Comparison of ENCODE assay signal across 11 cellular contexts in the genomic region with DNA sequence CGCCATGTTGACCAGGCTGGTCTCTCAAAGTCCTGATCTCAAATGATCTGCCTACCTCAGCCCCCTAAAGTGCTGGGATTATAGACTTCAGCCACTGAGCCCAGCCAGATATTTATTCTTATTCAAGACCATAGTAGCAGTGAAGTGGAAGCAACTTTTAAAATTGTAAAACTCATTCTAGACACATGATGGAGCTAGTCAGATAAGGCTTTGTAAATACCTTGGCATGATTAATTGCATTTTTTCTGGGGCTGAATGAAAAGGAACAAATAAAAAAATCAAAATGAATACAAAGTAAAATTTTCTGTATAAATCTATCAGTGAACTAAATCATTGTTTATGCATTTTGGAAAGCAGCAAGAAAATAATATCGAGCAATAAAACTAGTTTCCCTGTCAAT. TPM values are rescaled to one million over a fixed set of nuclear protein-coding genes. Genes with fewer than 3 reads are reported as not detected.
DNase-seq lines count a peak whose midpoint lies in the region; ATAC-seq and TF ChIP-seq lines count a peak whose summit lies in the region.
"Had no signal": no experiment of that assay in that cellular context is flagged by ENCODE, and none has a peak within 500 bp of the region (broad histone marks: within the 10 kb centered on the region; RNA-seq: fewer than 3 reads in every experiment).

No MANE protein-coding gene starts in this region.

- no peak overlapping the region for H2AFZ ChIP-seq in SK-N-SH (ENCODE audit: low read depth)

- POLR2A ChIA-PET in SK-N-SH (lab: Yijun Ruan, JAX) = no interaction called here

- H3K4me3 ChIP-seq in SK-N-SH (ENCODE audit: low read depth in 2 of 2, low read length in 1 of 2) = no peak overlapping the region

- H3K4me1 Mint-ChIP-seq in natural killer cell treated with Interleukin-12 subunit alpha and Interleukin-12 subunit beta and Interleukin-15 and Interleukin-18, amount 100 ng/mL, for 72 hours (ENCODE audit: low read depth in 2 of 2) = peaks cover 4 to 14% of the 10 kb centered on the region in 2 donors

- no peak overlapping the region for H3K9ac ChIP-seq in SK-N-SH

- no peak overlapping the region for H3K27ac Mint-ChIP-seq in natural killer cell treated with Interleukin-12 subunit alpha and Interleukin-12 subunit beta and Interleukin-15 and Interleukin-18, amount 100 ng/mL, for 72 hours

- no peak for TF ChIP-seq RAD21 in SK-N-SH (IDR thresholded peaks at IDR 0.05; ENCODE audit: low read length)

- CTCF ChIA-PET in SK-N-SH (lab: Yijun Ruan, JAX) = interaction anchor here (0.6 to 0.7 kb wide), 2 partner anchors 66 to 270 kb away, joined by 3 read pairs; no protein-coding TSS in a partner anchor

- TF ChIP-seq CTCF in SK-N-SH (IDR thresholded peaks at IDR 0.05) = peak; percentile 37

- no peaks in the 10 kb centered on the region for H3K9me3 Mint-ChIP-seq in natural killer cell treated with Interleukin-12 subunit alpha and Interleukin-12 subunit beta and Interleukin-15 and Interleukin-18, amount 100 ng/mL, for 72 hours

- peaks cover 6% of the 10 kb centered on the region for H3F3A ChIP-seq in SK-N-SH (replicated peaks; ENCODE audit: insufficient read depth)

- WGBS in SK-N-SH (ENCODE audit: low lambda C conversion rate) = 78% methylated on average over 2 of the region's 2 CpGs

- DNase-seq in SK-N-SH (no peak), NAMALWA (ENCODE audit: low spot score) (peak; percentile 42), dermis blood vessel endothelial cell (peak; percentile 40), superior temporal gyrus (ENCODE audit: extremely low spot score) (peak; percentile 65), occipital lobe (lab: John Stamatoyannopoulos, UW) (no peak), SIG-M5 (lab: John Stamatoyannopoulos, UW) (no peak)
- DNase-seq in natural killer cell treated with Interleukin-12 subunit alpha and Interleukin-12 subunit beta and Interleukin-15 and Interleukin-18, amount 100 ng/mL, for 72 hours (ENCODE audit: low spot score) = no peak
- DNase-seq: anterior cingulate cortex; MM.1S; stimulated activated CD4-positive, alpha-beta T cell treated with anti-CD3 and anti-CD28 coated beads, Interleukin-15, amount 100 ng/mL, for 24 hours had no signal

- H3K27me3 Mint-ChIP-seq in natural killer cell treated with Interleukin-12 subunit alpha and Interleukin-12 subunit beta and Interleukin-15 and Interleukin-18, amount 100 ng/mL, for 72 hours = peaks cover 23 to 28% of the 10 kb centered on the region in 2 donors

- H3K79me2 ChIP-seq in SK-N-SH (ENCODE audit: insufficient read depth) = peaks cover 4% of the 10 kb centered on the region; the same call in 1 of the 2 replicates

- H3K4me2 ChIP-seq in SK-N-SH = no peak overlapping the region

- ATAC-seq in SK-N-SH treated with all-trans-retinoic acid at 6 μM for 48 hours = no peak
- no peak for ATAC-seq in natural killer cell treated with Interleukin-12 subunit alpha and Interleukin-12 subunit beta and Interleukin-15 and Interleukin-18, amount 100 ng/mL, for 72 hours

- H3K4me1 ChIP-seq in SK-N-SH (ENCODE audit: control insufficient read depth in 1 of 2, insufficient read depth in 2 of 2, low read depth in 1 of 2, low read length in 1 of 2) = no peaks in the 10 kb centered on the region

- no peak overlapping the region for H3K27ac ChIP-seq in SK-N-SH (ENCODE audit: low read depth in 2 of 2, low read length in 1 of 2)

- no peaks in the 10 kb centered on the region for H3K36me3 Mint-ChIP-seq in natural killer cell treated with Interleukin-12 subunit alpha and Interleukin-12 subunit beta and Interleukin-15 and Interleukin-18, amount 100 ng/mL, for 72 hours

- TF ChIP-seq EP300 in SK-N-SH (IDR thresholded peaks at IDR 0.05; ENCODE audit: borderline replicate concordance in 1 of 2, low read depth in 1 of 2, low read length in 1 of 2) = no peak

- no peak overlapping the region for H3K4me3 Mint-ChIP-seq in natural killer cell treated with Interleukin-12 subunit alpha and Interleukin-12 subunit beta and Interleukin-15 and Interleukin-18, amount 100 ng/mL, for 72 hours

- H3K9me2 ChIP-seq in SK-N-SH = no peaks in the 10 kb centered on the region

- H3K27me3 ChIP-seq in SK-N-SH (ENCODE audit: insufficient read depth) = no peaks in the 10 kb centered on the region

- no peaks in the 10 kb centered on the region for H4K20me1 ChIP-seq in SK-N-SH (ENCODE audit: insufficient read depth)

- no peaks in the 10 kb centered on the region for H3K36me3 ChIP-seq in SK-N-SH (replicated peaks in 1 of 2; ENCODE audit: control insufficient read depth in 1 of 2, insufficient read depth in 2 of 2, low read length in 1 of 2)

- H3K9me3 ChIP-seq in SK-N-SH = no peaks in the 10 kb centered on the region

TF ChIP-seq in SK-N-SH, 30 proteins besides CTCF, POLR2A, EP300 and RAD21 (continues in another document):
- TF ChIP-seq RXRA (IDR thresholded peaks at IDR 0.05; ENCODE audit: borderline replicate concordance, low read depth) (no peak), PBX3 (IDR thresholded peaks at IDR 0.05) (peak; percentile 77), TEAD4 (IDR thresholded peaks at IDR 0.05; ENCODE audit: borderline replicate concordance, insufficient read depth) (no peak), SMC3 (IDR thresholded peaks at IDR 0.05; ENCODE audit: low read depth, low read length) (0 out of 2 replicates have a peak, but pooled peaks have one; percentile 16), NFIC (IDR thresholded peaks at IDR 0.05; ENCODE audit: borderline replicate concordance) (no peak), FOXJ3 (CRISPR knock-in tag; IDR thresholded peaks at IDR 0.05) (no peak), NRF1 (IDR thresholded peaks at IDR 0.05; ENCODE audit: low read depth, low read length) (no peak)
- TF ChIP-seq, protein P1, sequence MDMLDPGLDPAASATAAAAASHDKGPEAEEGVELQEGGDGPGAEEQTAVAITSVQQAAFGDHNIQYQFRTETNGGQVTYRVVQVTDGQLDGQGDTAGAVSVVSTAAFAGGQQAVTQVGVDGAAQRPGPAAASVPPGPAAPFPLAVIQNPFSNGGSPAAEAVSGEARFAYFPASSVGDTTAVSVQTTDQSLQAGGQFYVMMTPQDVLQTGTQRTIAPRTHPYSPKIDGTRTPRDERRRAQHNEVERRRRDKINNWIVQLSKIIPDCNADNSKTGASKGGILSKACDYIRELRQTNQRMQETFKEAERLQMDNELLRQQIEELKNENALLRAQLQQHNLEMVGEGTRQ (IDR thresholded peaks at IDR 0.05; ENCODE audit: borderline replicate concordance, low read depth, low read length) = no peak

TF ChIP-seq in SK-N-SH treated with all-trans-retinoic acid at 6 μM for 48 hours, 23 proteins besides CTCF, POLR2A, EP300 and RAD21 (continues in another document):
- TF ChIP-seq TOX (CRISPR knock-in tag; IDR thresholded peaks at IDR 0.05; ENCODE audit: borderline replicate concordance) (no peak), TCF4 (CRISPR knock-in tag; IDR thresholded peaks at IDR 0.05; ENCODE audit: borderline replicate concordance) (no peak), POU6F1 (CRISPR knock-in tag; IDR thresholded peaks at IDR 0.05; ENCODE audit: borderline replicate concordance, low read depth) (no peak), OSR1 (CRISPR knock-in tag; IDR thresholded peaks at IDR 0.05) (no peak), BACH2 (CRISPR knock-in tag; IDR thresholded peaks at IDR 0.05; ENCODE audit: borderline replicate concordance) (no peak), ARNTL (CRISPR knock-in tag; IDR thresholded peaks at IDR 0.05; ENCODE audit: borderline replicate concordance, low read depth) (no peak), ZNF565 (CRISPR knock-in tag; conservative IDR thresholded peaks at IDR 0.05; ENCODE audit: low read depth) (no peak), PPARA (CRISPR knock-in tag; IDR thresholded peaks at IDR 0.05; ENCODE audit: borderline replicate concordance) (no peak), ESRRG (CRISPR knock-in tag; IDR thresholded peaks at IDR 0.05) (no peak), RARB (CRISPR knock-in tag; IDR thresholded peaks at IDR 0.05) (no peak), ZNF70 (CRISPR knock-in tag; IDR thresholded peaks at IDR 0.05) (no peak)
- TF ChIP-seq, protein P2, sequence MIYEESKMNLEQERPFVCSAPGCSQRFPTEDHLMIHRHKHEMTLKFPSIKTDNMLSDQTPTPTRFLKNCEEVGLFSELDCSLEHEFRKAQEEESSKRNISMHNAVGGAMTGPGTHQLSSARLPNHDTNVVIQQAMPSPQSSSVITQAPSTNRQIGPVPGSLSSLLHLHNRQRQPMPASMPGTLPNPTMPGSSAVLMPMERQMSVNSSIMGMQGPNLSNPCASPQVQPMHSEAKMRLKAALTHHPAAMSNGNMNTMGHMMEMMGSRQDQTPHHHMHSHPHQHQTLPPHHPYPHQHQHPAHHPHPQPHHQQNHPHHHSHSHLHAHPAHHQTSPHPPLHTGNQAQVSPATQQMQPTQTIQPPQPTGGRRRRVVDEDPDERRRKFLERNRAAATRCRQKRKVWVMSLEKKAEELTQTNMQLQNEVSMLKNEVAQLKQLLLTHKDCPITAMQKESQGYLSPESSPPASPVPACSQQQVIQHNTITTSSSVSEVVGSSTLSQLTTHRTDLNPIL (CRISPR knock-in tag; IDR thresholded peaks at IDR 0.05; ENCODE audit: low read depth) = no peak

RNA-seq across cellular contexts. Expression of gene MYO1E, which starts 4.1 kb away (rescaled TPM):
- 9.7 and 16.4 TPM in 2 replicates for polyA plus RNA-seq in SK-N-SH (2012; rRNA removed)
- 15.1 TPM in 2 replicates for polyA plus RNA-seq in SK-N-SH (2012; cell fraction: cytosol; rRNA removed)
- polyA plus RNA-seq in SK-N-SH (2012; cell fraction: nucleus; rRNA removed) = 14.7 and 15.3 TPM in 2 replicates
- total RNA-seq in dermis blood vessel endothelial cell = 142 and 226 TPM in 2 replicates
- 31.2 TPM for total RNA-seq in occipital lobe
- total RNA-seq in natural killer cell treated with Interleukin-12 subunit alpha and Interleukin-12 subunit beta and Interleukin-15 and Interleukin-18, amount 100 ng/mL, for 72 hours = 10 to 100 TPM in 1 of 2 donors, 1 to 10 TPM in 1; 3.7 to 20.0 TPM

Comparison
In these comparisons a context has a peak if more than half of its experiments do, and no peak if none do; other contexts are left out.
1. DNase-seq: peak in NAMALWA (single experiment), dermis blood vessel endothelial cell (single experiment) and superior temporal gyrus (single experiment); none in SK-N-SH (single experiment), occipital lobe (single experiment), SIG-M5 (single experiment) and natural killer cell treated with Interleukin-12 subunit alpha and Interleukin-12 subunit beta and Interleukin-15 and Interleukin-18, amount 100 ng/mL, for 72 hours (single experiment).